In the genomic region with DNA sequence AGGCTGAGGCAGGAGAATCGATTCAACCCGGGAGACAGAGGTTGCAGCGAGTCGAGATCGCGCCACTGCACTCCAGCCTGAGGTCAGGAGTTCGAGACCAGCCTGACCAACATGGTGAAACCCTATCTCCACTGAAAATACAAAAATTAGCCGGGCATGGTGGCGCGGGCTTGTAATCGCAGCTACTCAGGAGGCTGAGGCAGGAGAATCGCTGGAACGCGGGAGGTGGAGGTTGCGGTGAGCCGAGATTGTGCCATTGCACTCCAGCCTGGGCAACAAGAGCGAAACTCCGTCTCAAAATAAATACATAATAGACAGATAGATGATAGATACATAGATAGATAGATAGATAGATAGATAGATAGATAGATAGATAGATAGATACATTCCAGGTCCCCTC, we compare ENCODE assay signal across 6 cellular contexts.
DNase-seq lines count a peak whose midpoint lies in the region; ATAC-seq, FAIRE-seq and TF ChIP-seq lines count a peak whose summit lies in the region.
"Not testable (repeated sequence)": the region's sequence is repeated elsewhere in the genome, so short reads cannot be mapped to it uniquely, and the experiment has no call there.

No MANE protein-coding gene starts in this region.

- H3K27ac Mint-ChIP-seq in GM23338 = not testable (repeated sequence)
- peak overlapping the region; percentile 44 to 83 (median 73) for H3K27ac Mint-ChIP-seq in nephron
- peak overlapping the region; percentile 87 for H3K27ac Mint-ChIP-seq in nephron progenitor cell

- not testable (repeated sequence) for H3K27ac ChIP-seq in GM23338 (ENCODE audit: low read depth); GM12878 (ENCODE audit: control insufficient read depth, insufficient read depth); trophoblast cell (ENCODE audit: low read depth, low read length)
- peak overlapping the region; percentile 12 for H3K27ac ChIP-seq in hepatocyte

- not testable (repeated sequence) for H3K4me3 ChIP-seq in GM23338; GM12878; hepatocyte; trophoblast cell (ENCODE audit: low read depth, low read length)

- not testable (repeated sequence) for H3K4me3 Mint-ChIP-seq in GM23338, nephron
- peak overlapping the region; percentile 28 for H3K4me3 Mint-ChIP-seq in nephron progenitor cell

- SMC1A ChIA-PET in GM12878 (lab: Charles Lee; ENCODE audit: uncharacterized antibody, unreplicated experiment) = not testable (repeated sequence)

- CTCF ChIA-PET in GM12878 (lab: Yijun Ruan, JAX) = not testable (repeated sequence)

- H3K23ac ChIP-seq in trophoblast cell (ENCODE audit: low read length) = not testable (repeated sequence)

- H3K36me3 ChIP-seq in GM23338 (ENCODE audit: insufficient read depth); GM12878 (ENCODE audit: control insufficient read depth in 2 of 2, insufficient read depth in 2 of 2, low read length in 1 of 2); hepatocyte (replicated peaks; ENCODE audit: insufficient read depth, low read depth); trophoblast cell (ENCODE audit: control insufficient read depth in 1 of 2, insufficient read depth in 2 of 2, low read length in 2 of 2): not testable (repeated sequence)

- not testable (repeated sequence) for TF ChIP-seq EP300 in GM12878 (IDR thresholded peaks at IDR 0.05; ENCODE audit: borderline replicate concordance in 1 of 2, control insufficient read depth in 1 of 2, low read depth in 2 of 2, low read length in 2 of 2)

- not testable (repeated sequence) for TF ChIP-seq POLR2A in GM12878 (IDR thresholded peaks at IDR 0.05; ENCODE audit: low read depth, low read length)

- H3K4me1 ChIP-seq in GM23338 (ENCODE audit: insufficient read depth) (peaks cover 23% of the 10 kb centered on the region), trophoblast cell (ENCODE audit: control insufficient read depth in 1 of 2, insufficient read depth in 2 of 2, low read length in 2 of 2) (peaks cover 15 to 19% of the 10 kb centered on the region in 2 experiments)
- not testable (repeated sequence) for H3K4me1 ChIP-seq in GM12878 (ENCODE audit: control insufficient read depth, insufficient read depth, low read length); hepatocyte (ENCODE audit: insufficient read depth)

- peak; percentile 71 for FAIRE-seq in GM12878 (lab: Jason Lieb, UNC)

- not testable (repeated sequence) for H3K9ac ChIP-seq in GM12878 (ENCODE audit: control insufficient read depth, insufficient read depth, low read length); trophoblast cell (ENCODE audit: low read length)

- not testable (repeated sequence) for H3K79me1 ChIP-seq in trophoblast cell (ENCODE audit: low read length)

- DNase-seq in GM23338 (ENCODE audit: low spot score); GM12878 (ENCODE audit: low read depth, low spot score); hepatocyte (ENCODE audit: low spot score); nephron progenitor cell; trophoblast cell: not testable (repeated sequence)

- H3K36me3 Mint-ChIP-seq in GM23338 (ENCODE audit: low read depth) = peaks cover 48% of the 10 kb centered on the region
- not testable (repeated sequence) for H3K36me3 Mint-ChIP-seq in nephron (ENCODE audit: low read depth); nephron progenitor cell (ENCODE audit: low read depth)

- intact Hi-C loops in GM12878 (cut with micrococcal nuclease; ENCODE audit: unreplicated experiment) = not testable (repeated sequence)

- H2BK5ac ChIP-seq in trophoblast cell (ENCODE audit: low read depth, low read length, poor library complexity) = not testable (repeated sequence)

- 89% methylated on average over 18 of the region's 18 CpGs for WGBS in GM12878 (ENCODE audit: insufficient coverage, insufficient replicate concordance, low lambda C conversion rate, missing lambda C conversion rate)
- 96% methylated on average over 18 of the region's 18 CpGs for WGBS in hepatocyte (ENCODE audit: low lambda C conversion rate, missing lambda C conversion rate)
- no CpG with 5 or more reads among the region's 18 CpGs for whole genome bisulfite sequencing in trophoblast cell (ENCODE audit: extremely low coverage, insufficient coverage, insufficient read length)

- H3K4ac ChIP-seq in trophoblast cell (ENCODE audit: low read depth, low read length) = not testable (repeated sequence)

- peak overlapping the region; percentile 68; the same call in 1 of the 2 replicates for H3K4me2 ChIP-seq in GM23338
- not testable (repeated sequence) for H3K4me2 ChIP-seq in GM12878 (ENCODE audit: control insufficient read depth, insufficient read depth); hepatocyte; trophoblast cell (ENCODE audit: low read length)

- BruUV-seq in GM12878 (replicated peaks; lab: Mats Ljungman, UMichigan) = not testable (repeated sequence)

- H3K14ac ChIP-seq in trophoblast cell (ENCODE audit: low read length) = not testable (repeated sequence)

- peak overlapping the region; percentile 14 for H4K91ac ChIP-seq in trophoblast cell (ENCODE audit: low read depth, low read length)

- not testable (repeated sequence) for H2BK12ac ChIP-seq in trophoblast cell (ENCODE audit: low read length)

- TF ChIP-seq RAD21 in GM12878 (IDR thresholded peaks at IDR 0.05; ENCODE audit: insufficient read depth, low read depth, low read length) = not testable (repeated sequence)

- POLR2A ChIA-PET in GM12878 (lab: Charles Lee) = not testable (repeated sequence)

- not testable (repeated sequence) for H3K9me2 ChIP-seq in GM23338 (ENCODE audit: insufficient read depth); hepatocyte (replicated peaks; ENCODE audit: insufficient read depth)

- peaks cover 18% of the 10 kb centered on the region; the same call in 1 of the 2 replicates for H3K27me3 ChIP-seq in GM23338 (ENCODE audit: insufficient read depth)
- H3K27me3 ChIP-seq in GM12878 (replicated peaks in 1 of 2; ENCODE audit: control insufficient read depth in 2 of 2, insufficient read depth in 2 of 2, low read length in 1 of 2); hepatocyte; trophoblast cell (ENCODE audit: insufficient read depth, low read length): not testable (repeated sequence)

- H3K18ac ChIP-seq in trophoblast cell (ENCODE audit: low read length) = not testable (repeated sequence)

- not testable (repeated sequence) for H3K4me1 Mint-ChIP-seq in GM23338
- peaks cover 25% of the 10 kb centered on the region for H3K4me1 Mint-ChIP-seq in nephron
- peaks cover 41% of the 10 kb centered on the region for H3K4me1 Mint-ChIP-seq in nephron progenitor cell

- not testable (repeated sequence) for H4K12ac ChIP-seq in trophoblast cell (ENCODE audit: low read depth, low read length)

- in situ Hi-C loops in GM12878 (cut with MboI) = loop anchor here (10.0 kb wide), 1 partner anchor 56 kb away; no protein-coding TSS in a partner anchor

- H2AK5ac ChIP-seq in trophoblast cell (ENCODE audit: low read length) = not testable (repeated sequence)

- H3F3A ChIP-seq in GM23338 (replicated peaks; ENCODE audit: low read depth) = not testable (repeated sequence)

- H2AFZ ChIP-seq in GM23338; GM12878 (ENCODE audit: control insufficient read depth, low read depth, low read length); hepatocyte; trophoblast cell (ENCODE audit: insufficient read depth, low read length, poor library complexity): not testable (repeated sequence)

- RAD21 ChIA-PET in GM12878 (lab: Charles Lee; ENCODE audit: unreplicated experiment) = not testable (repeated sequence)

- H3K79me2 ChIP-seq in GM23338 (replicated peaks; ENCODE audit: insufficient read depth); GM12878 (ENCODE audit: control insufficient read depth, insufficient read depth, low read length); hepatocyte; trophoblast cell (ENCODE audit: control insufficient read depth, insufficient read depth, low read length, poor library complexity): not testable (repeated sequence)

- H4K20me1 ChIP-seq in GM23338 (replicated peaks; ENCODE audit: insufficient read depth); GM12878 (ENCODE audit: control insufficient read depth, insufficient read depth); hepatocyte (ENCODE audit: insufficient read depth, poor library complexity, severe bottlenecking): not testable (repeated sequence)

- ATAC-seq in GM23338, GM12878: not testable (repeated sequence)

- peaks cover 13% of the 10 kb centered on the region for H3K27me3 Mint-ChIP-seq in GM23338 (ENCODE audit: insufficient read depth, low read depth, poor library complexity)
- peaks cover 23% of the 10 kb centered on the region for H3K27me3 Mint-ChIP-seq in nephron (ENCODE audit: low read depth)
- not testable (repeated sequence) for H3K27me3 Mint-ChIP-seq in nephron progenitor cell (ENCODE audit: low read depth, poor library complexity)

- not testable (repeated sequence) for H3K9me3 ChIP-seq in GM12878 (replicated peaks; ENCODE audit: control insufficient read depth, insufficient read depth, low read length); hepatocyte (ENCODE audit: low read depth); trophoblast cell (ENCODE audit: insufficient read depth, low read depth, low read length)

- H4K8ac ChIP-seq in trophoblast cell (ENCODE audit: low read depth, low read length) = not testable (repeated sequence)

- not testable (repeated sequence) for H2BK120ac ChIP-seq in trophoblast cell (ENCODE audit: insufficient read depth, low read length, poor library complexity)

- TF ChIP-seq CTCF in GM23338 (conservative IDR thresholded peaks at IDR 0.05; ENCODE audit: low read depth in 2 of 2); GM12878 (IDR thresholded peaks at IDR 0.05 in 2 of 3, conservative IDR thresholded peaks at IDR 0.05 in 1 of 3; ENCODE audit: control insufficient read depth in 2 of 3, extremely low read depth in 1 of 3, insufficient read depth in 1 of 3, low read depth in 3 of 3, low read length in 3 of 3); hepatocyte (IDR thresholded peaks at IDR 0.05; ENCODE audit: poor library complexity); nephron (IDR thresholded peaks at IDR 0.05; ENCODE audit: unreplicated experiment in 3 of 3); nephron progenitor cell (IDR thresholded peaks at IDR 0.05): not testable (repeated sequence)

- peaks cover 55% of the 10 kb centered on the region for H3K9me3 Mint-ChIP-seq in GM23338
- not testable (repeated sequence) for H3K9me3 Mint-ChIP-seq in nephron
- H3K9me3 Mint-ChIP-seq in nephron progenitor cell = peaks cover 30% of the 10 kb centered on the region
